Comparison of ENCODE assay signal across 13 cellular contexts in genomic region chr6:135274561-135275293, GRCh38.
DNase-seq lines count a peak whose midpoint lies in the region; ATAC-seq and TF ChIP-seq lines count a peak whose summit lies in the region.
"Had no signal": no experiment of that assay in that cellular context is flagged by ENCODE, and none has a peak within 500 bp of the region (broad histone marks: within the 10 kb centered on the region; RNA-seq: fewer than 3 reads in every experiment).

No MANE protein-coding gene starts in this region.

- no peak overlapping the region for H3K27ac ChIP-seq in coronary artery
- H3K27ac ChIP-seq: A549, KMS-11 had no signal

- TF ChIP-seq CTCF in activated B cell treated with CpG ODN at 0.5 μM for 24 hours (IDR thresholded peaks at IDR 0.05) (no peak), coronary artery (IDR thresholded peaks at IDR 0.05) (no peak)

- no peak overlapping the region for H3K27ac Mint-ChIP-seq in activated B cell treated with CpG ODN at 0.5 μM for 24 hours
- H3K27ac Mint-ChIP-seq: activated T-helper 2 cell treated with anti-CD3 and anti-CD28 coated beads, Interferon-gamma antibody, Interleukin-2, Interleukin-4, amounts not matched to agents 10 μg/mL and 5 μg/mL and 100 μg/mL, durations not matched to agents 14 hours and 24 hours and 36 hours had no signal

- CTCF ChIA-PET in activated B cell treated with CpG ODN at 0.5 μM for 24 hours (lab: Charles Lee) = no interaction called here

- peaks cover 2% of the 10 kb centered on the region for H3K9me3 Mint-ChIP-seq in activated B cell treated with CpG ODN at 0.5 μM for 24 hours
- H3K9me3 Mint-ChIP-seq: activated T-helper 2 cell treated with anti-CD3 and anti-CD28 coated beads, Interferon-gamma antibody, Interleukin-2, Interleukin-4, amounts not matched to agents 10 μg/mL and 5 μg/mL and 100 μg/mL, durations not matched to agents 14 hours and 24 hours and 36 hours had no signal

- peaks cover 7% of the 10 kb centered on the region for H3K4me1 Mint-ChIP-seq in activated B cell treated with CpG ODN at 0.5 μM for 24 hours

- POLR2A ChIA-PET in activated B cell treated with CpG ODN at 0.5 μM for 24 hours (lab: Charles Lee) = no interaction called here

- ATAC-seq in GM19468 (IDR thresholded peaks at IDR 0.05; ENCODE audit: extremely low read depth, unreplicated experiment) (peak; percentile 47), HG03139 (IDR thresholded peaks at IDR 0.05; ENCODE audit: unreplicated experiment) (peak; percentile 71), activated B cell treated with CpG ODN at 0.5 μM for 24 hours (ENCODE audit: low read depth) (no peak), HG03045 (IDR thresholded peaks at IDR 0.05; ENCODE audit: unreplicated experiment) (no peak)
- ATAC-seq: A549, mucosa of descending colon had no signal

- in situ Hi-C loops in Caki2 (cut with HindIII; ENCODE audit: low pct_unique_long_range_greater_than_20kb, low sequenced_read_pairs) = no loop called here

- no peak overlapping the region for H3K4me3 ChIP-seq in coronary artery
- H3K4me3 ChIP-seq: A549, mucosa of descending colon had no signal

- H3K4me3 Mint-ChIP-seq in activated B cell treated with CpG ODN at 0.5 μM for 24 hours = peak overlapping the region; percentile 2

- peak; percentile 7 for DNase-seq in Caki2 (ENCODE audit: low read depth)
- no peak for DNase-seq in activated B cell treated with CpG ODN at 0.5 μM for 24 hours
- DNase-seq in SKM-1 (lab: John Stamatoyannopoulos, UW; ENCODE audit: unreplicated experiment) = no peak
- DNase-seq in NOMO-1 (lab: John Stamatoyannopoulos, UW; ENCODE audit: unreplicated experiment in 2 of 2) = no peak
- no peak for DNase-seq in coronary artery (ENCODE audit: low spot score)
- DNase-seq: mucosa of descending colon, substantia nigra had no signal

- no peaks in the 10 kb centered on the region for H3K36me3 Mint-ChIP-seq in activated B cell treated with CpG ODN at 0.5 μM for 24 hours (ENCODE audit: low read depth)

- no peaks in the 10 kb centered on the region for H3K27me3 Mint-ChIP-seq in activated B cell treated with CpG ODN at 0.5 μM for 24 hours

- intact Hi-C loops in activated B cell treated with CpG ODN at 0.5 μM for 24 hours (cut with micrococcal nuclease) = loop anchor here (2.0 kb wide), 1 partner anchor 48 kb away; no protein-coding TSS in a partner anchor

Comparison
In these comparisons a context has a peak if more than half of its experiments do, and no peak if none do; other contexts are left out.
1. ATAC-seq: peak in GM19468 (single experiment) and HG03139 (single experiment); none in activated B cell treated with CpG ODN at 0.5 μM for 24 hours (single experiment) and HG03045 (single experiment).